1 cellular context compared by ENCODE assay signal in genomic region chr2:80288576-80288975, GRCh38.
TF ChIP-seq lines count a peak whose summit lies in the region.

No MANE protein-coding gene starts in this region.

TF ChIP-seq in HepG2, 621 proteins besides CTCF, POLR2A, EP300 and RAD21:
- no peak for TF ChIP-seq ZNF598 (CRISPR knock-in tag; IDR thresholded peaks at IDR 0.05; ENCODE audit: borderline replicate concordance)
- no peak for TF ChIP-seq RORA (CRISPR knock-in tag; IDR thresholded peaks at IDR 0.05)
- no peak for TF ChIP-seq ZNF558 (CRISPR knock-in tag; IDR thresholded peaks at IDR 0.05; ENCODE audit: borderline replicate concordance)
